21 cellular contexts compared by ENCODE assay signal in the genomic region with DNA sequence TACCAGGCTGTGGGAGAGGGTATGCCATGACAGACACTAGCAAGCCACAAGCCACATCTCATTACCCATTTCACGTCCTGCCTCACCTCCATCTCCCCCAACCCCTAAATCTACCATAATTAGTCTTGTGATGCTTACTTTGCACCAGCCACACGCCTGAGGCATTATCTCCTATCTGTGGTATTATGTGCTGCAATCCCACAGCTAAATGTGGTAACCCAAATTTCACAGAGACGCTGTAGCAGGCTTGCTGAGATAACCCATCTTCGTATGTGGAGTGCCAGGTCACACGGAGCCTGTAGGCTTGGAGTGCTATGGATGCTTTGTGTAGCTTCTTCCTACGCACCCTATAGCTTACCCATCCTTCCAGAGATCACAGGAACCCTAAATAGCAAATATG.
DNase-seq lines count a peak whose midpoint lies in the region; ATAC-seq lines count a peak whose summit lies in the region.
"Had no signal": no experiment of that assay in that cellular context is flagged by ENCODE, and none has a peak within 500 bp of the region (broad histone marks: within the 10 kb centered on the region; RNA-seq: fewer than 3 reads in every experiment).

No MANE protein-coding gene starts in this region.

- peaks cover 0 to under 1% (median 0%) of the 10 kb centered on the region in 6 donors for H3K9me3 Mint-ChIP-seq in immature natural killer cell
- H3K9me3 Mint-ChIP-seq: activated naive CD4-positive, alpha-beta T cell treated with anti-CD3 and anti-CD28 coated beads for 36 hours; brain had no signal

- H3K36me3 ChIP-seq in aorta (ENCODE audit: control insufficient read depth in 1 of 2, insufficient read depth in 2 of 2, low read length in 1 of 2) = no peaks in the 10 kb centered on the region
- H3K36me3 ChIP-seq: neutrophil, sigmoid colon, transverse colon had no signal

- no peaks in the 10 kb centered on the region for H3K4me1 ChIP-seq in aorta (ENCODE audit: control insufficient read depth in 1 of 2, insufficient read depth in 2 of 2, low read length in 2 of 2)
- H3K4me1 ChIP-seq: sigmoid colon, transverse colon had no signal

- H3K4me3 ChIP-seq in aorta (ENCODE audit: low read length in 2 of 2) = no peak overlapping the region
- H3K4me3 ChIP-seq: sigmoid colon, transverse colon had no signal

- H3K9me3 ChIP-seq in aorta (ENCODE audit: control insufficient read depth, low read length) = no peaks in the 10 kb centered on the region
- H3K9me3 ChIP-seq: neutrophil, sigmoid colon, transverse colon had no signal

- peak overlapping the region in 3 of 6 donors; percentile 17 to 62 (median 62) for H3K27ac Mint-ChIP-seq in immature natural killer cell
- H3K27ac Mint-ChIP-seq: B cell, brain had no signal

- H3K27me3 Mint-ChIP-seq in immature natural killer cell (ENCODE audit: low read depth in 3 of 3) = peaks cover 9 to 22% (median 16%) of the 10 kb centered on the region in 3 donors
- H3K27me3 Mint-ChIP-seq: brain had no signal

- H3K27me3 ChIP-seq in aorta (ENCODE audit: control insufficient read depth in 1 of 2, insufficient read depth in 2 of 2, low read length in 1 of 2) = no peaks in the 10 kb centered on the region
- H3K27me3 ChIP-seq: neutrophil, sigmoid colon, transverse colon had no signal

- H3K27ac ChIP-seq in aorta (ENCODE audit: low read depth in 1 of 2, low read length in 2 of 2) = no peak overlapping the region
- H3K27ac ChIP-seq: epithelial cell of prostate, neutrophil, sigmoid colon, transverse colon had no signal

- 74 to 75% methylated on average over 6 of the region's 6 CpGs for WGBS in aorta, 2 donors

- peaks cover 0 to 5% (median 0%) of the 10 kb centered on the region in 3 donors for H3K36me3 Mint-ChIP-seq in immature natural killer cell
- H3K36me3 Mint-ChIP-seq: brain had no signal

- peak; percentile 26 for ATAC-seq in aorta (ENCODE audit: low FRiP score)
- no peak for ATAC-seq in HG02588 (IDR thresholded peaks at IDR 0.05; ENCODE audit: unreplicated experiment)
- no peak for ATAC-seq in GM19455 (IDR thresholded peaks at IDR 0.05; ENCODE audit: unreplicated experiment)

- intact Hi-C loops in aorta (cut with DNase I) = no loop called here

- peak in 4 of 6 experiments; percentile 1 to 32 (median 14) for DNase-seq in stimulated activated naive CD4-positive, alpha-beta T cell (lab: John Stamatoyannopoulos, UW)
- DNase-seq in stimulated activated naive CD4-positive, alpha-beta T cell treated with Interleukin-2 at 50 U/mL for 16 hours (lab: John Stamatoyannopoulos, UW) = no peak
- DNase-seq in SKM-1 treated with dmso at 0.1 percent for 144 hours (lab: John Stamatoyannopoulos, UW; ENCODE audit: unreplicated experiment) (peak; percentile 74), immature natural killer cell (peak; percentile 67 to 79 (median 75)), aorta (no peak), DMS 273 (lab: John Stamatoyannopoulos, UW; ENCODE audit: unreplicated experiment) (no peak)
- DNase-seq: activated naive CD4-positive, alpha-beta T cell treated with anti-CD3 and anti-CD28 coated beads for 36 hours; DMS 273 treated with DMSO at 0.1 percent for 48 hours; midbrain; NCI-H1092; NCI-H526; SIG-M5; sigmoid colon; T-helper 9 cell; transverse colon had no signal

- peaks cover 23 to 29% of the 10 kb centered on the region in 2 donors for H3K4me1 Mint-ChIP-seq in immature natural killer cell
- H3K4me1 Mint-ChIP-seq: B cell had no signal

- H3K4me3 Mint-ChIP-seq in immature natural killer cell = peak overlapping the region in 4 of 5 donors; percentile 19 to 76 (median 44)
- H3K4me3 Mint-ChIP-seq: activated naive CD4-positive, alpha-beta T cell treated with anti-CD3 and anti-CD28 coated beads for 36 hours; B cell; brain had no signal

Comparison
In these comparisons a context has a peak if more than half of its experiments do, and no peak if none do; other contexts are left out.
1. DNase-seq: peak in stimulated activated naive CD4-positive, alpha-beta T cell (4 of 6), SKM-1 treated with dmso at 0.1 percent for 144 hours (single experiment) and immature natural killer cell (3 of 3); none in stimulated activated naive CD4-positive, alpha-beta T cell treated with Interleukin-2 at 50 U/mL for 16 hours (single experiment), aorta (0 of 2) and DMS 273 (single experiment).